In genomic region chr5:127313847-127314473, GRCh38 we compare ENCODE assay signal across 8 cellular contexts. TPM values are rescaled to one million over a fixed set of nuclear protein-coding genes. Genes with fewer than 3 reads are reported as not detected.
DNase-seq lines count a peak whose midpoint lies in the region; ATAC-seq and TF ChIP-seq lines count a peak whose summit lies in the region.

No MANE protein-coding gene starts in this region.

- ATAC-seq in GM19438 (IDR thresholded peaks at IDR 0.05; ENCODE audit: low read depth, unreplicated experiment) (peak; percentile 97), HG03442 (IDR thresholded peaks at IDR 0.05; ENCODE audit: unreplicated experiment) (peak; percentile 97)

- no peaks in the 10 kb centered on the region for H3K27me3 ChIP-seq in right atrium auricular region

- no peaks in the 10 kb centered on the region for H3K4me1 ChIP-seq in right atrium auricular region

- H3K36me3 ChIP-seq in right atrium auricular region, result no peaks in the 10 kb centered on the region

- H3K4me3 ChIP-seq in right atrium auricular region, result no peak overlapping the region

- no peak overlapping the region for H3K27ac ChIP-seq in right atrium auricular region

- peak; percentile 53 to 78 for TF ChIP-seq CTCF in right atrium auricular region (IDR thresholded peaks at IDR 0.05)

- DNase-seq in DMS53 (lab: John Stamatoyannopoulos, UW) (peak; percentile 70), SK-MEL-5 (ENCODE audit: low read depth, low spot score) (peak; percentile 72), right atrium auricular region (ENCODE audit: low spot score) (peak; percentile 69), epidermal melanocyte (ENCODE audit: insufficient read length, low spot score) (no peak)
- peak; percentile 38 for DNase-seq in activated gamma-delta T cell treated with anti-CD3 and anti-CD28 coated beads, Interleukin-2, amount 50 U/mL, for 16 hours (ENCODE audit: low read depth)
- DNase-seq in stimulated activated CD4-positive, alpha-beta T cell treated with anti-CD3 and anti-CD28 coated beads, Interleukin-12 subunit alpha, Interleukin-12 subunit beta, amount 100 ng/mL, for 48 hours (ENCODE audit: low read depth in 2 of 3, low spot score in 1 of 3), result peak; percentile 41 to 73 (median 45)

- in situ Hi-C loops in SK-MEL-5 (cut with HindIII; ENCODE audit: low pct_unique_long_range_greater_than_20kb, low sequenced_read_pairs), result no loop called here

- no peaks in the 10 kb centered on the region for H3K9me3 ChIP-seq in right atrium auricular region

RNA-seq across cellular contexts. Expression of gene MEGF10, which starts 23.4 kb away (rescaled TPM):
- total RNA-seq in SK-MEL-5 (2014; rRNA removed; shearing (Covaris generic)), result 11.4 and 16.4 TPM in 2 replicates
- polyA plus RNA-seq in SK-MEL-5 (2015; cell fraction: cytosol; rRNA removed), result 11.3 and 12.0 TPM in 2 replicates
- 13.0 and 25.9 TPM in 2 replicates for polyA plus RNA-seq in SK-MEL-5 (2015; cell fraction: nucleus; rRNA removed)
- 1 to 10 TPM in 1 of 2 donors, under 1 TPM in 1; 0.71 to 3.0 TPM for total RNA-seq in right atrium auricular region
